Comparison of ENCODE assay signal across 16 cellular contexts in genomic region chr18:36770315-36770946, GRCh38.
"Had no signal": no experiment of that assay in that cellular context is flagged by ENCODE, and none has a peak within 500 bp of the region (broad histone marks: within the 10 kb centered on the region; RNA-seq: fewer than 3 reads in every experiment).

No MANE protein-coding gene starts in this region.

- H3K9me3 ChIP-seq: right atrium auricular region, tibial artery, uterus had no signal

- FAIRE-seq: keratinocyte had no signal

- H3K4me1 ChIP-seq: tibial artery, uterus had no signal

- DNase-seq: activated CD4-positive, alpha-beta T cell treated with anti-CD3 and anti-CD28 coated beads, Interleukin-2, amount 10 ng/mL, durations not matched to agents 24 days and 14 days; activated naive CD4-positive, alpha-beta T cell treated with Interleukin-2 at 50 U/mL for 16 hours; activated naive CD8-positive, alpha-beta T cell treated with anti-CD3 and anti-CD28 coated beads, Interleukin-2, amount 10 ng/mL, durations not matched to agents 7 days and 5 days; activated T-cell treated with anti-CD3 and anti-CD28 coated beads, Interleukin-2, amount 50 U/mL, for 1 hour; caudate nucleus; dorsolateral prefrontal cortex; foreskin melanocyte; midbrain; T1000; tibial artery; uterus had no signal

- H3K36me3 ChIP-seq: right atrium auricular region, uterus had no signal

- H3K4me3 ChIP-seq: dorsolateral prefrontal cortex, right atrium auricular region, tibial artery, uterus had no signal

- ATAC-seq: activated CD8-positive, alpha-beta T cell treated with anti-CD3 and anti-CD28 coated beads for 36 hours; activated T-helper 17 cell treated with anti-CD3 and anti-CD28 coated beads, Interleukin-2, amount 50 U/mL, for 72 hours; stimulated activated naive CD8-positive, alpha-beta T cell treated with anti-CD3 and anti-CD28 coated beads, Interleukin-15, Interleukin-2, amounts not matched to agents 100 U/mL and 50 U/mL, for 24 hours had no signal

- H3K27ac ChIP-seq: dorsolateral prefrontal cortex, right atrium auricular region, uterus had no signal

- H3K27me3 ChIP-seq: dorsolateral prefrontal cortex, right atrium auricular region, tibial artery, uterus had no signal
